19 cellular contexts compared by ENCODE assay signal in genomic region chr6:34597605-34598353, GRCh38. TPM values are rescaled to one million over a fixed set of nuclear protein-coding genes. Genes with fewer than 3 reads are reported as not detected.
DNase-seq lines count a peak whose midpoint lies in the region; ATAC-seq, FAIRE-seq and TF ChIP-seq lines count a peak whose summit lies in the region.
"Had no signal": no experiment of that assay in that cellular context is flagged by ENCODE, and none has a peak within 500 bp of the region (broad histone marks: within the 10 kb centered on the region; RNA-seq: fewer than 3 reads in every experiment).

No MANE protein-coding gene starts in this region.

- H3K27ac Mint-ChIP-seq in CD4-positive, CD25-positive, alpha-beta regulatory T cell: peak overlapping the region; percentile 3 to 85 (median 70)
- peak overlapping the region; percentile 35 to 78 for H3K27ac Mint-ChIP-seq in effector memory CD8-positive, alpha-beta T cell
- H3K27ac Mint-ChIP-seq: neural progenitor cell had no signal

- H3K36me3 Mint-ChIP-seq in CD4-positive, CD25-positive, alpha-beta regulatory T cell: peaks cover 8% of the 10 kb centered on the region
- no peaks in the 10 kb centered on the region for H3K36me3 Mint-ChIP-seq in effector memory CD8-positive, alpha-beta T cell (ENCODE audit: insufficient read depth)
- H3K36me3 Mint-ChIP-seq: neural progenitor cell had no signal

- H3K27me3 ChIP-seq in CD4-positive, CD25-positive, alpha-beta regulatory T cell (ENCODE audit: control insufficient read depth, insufficient read depth, low read length): no peaks in the 10 kb centered on the region
- H3K27me3 ChIP-seq: BE2C, neural progenitor cell, uterus had no signal

- FAIRE-seq in GM12891 (lab: Jason Lieb, UNC) (no peak), H54 (lab: Jason Lieb, UNC) (no peak)

- H3K36me3 ChIP-seq in CD4-positive, CD25-positive, alpha-beta regulatory T cell (ENCODE audit: control insufficient read depth, insufficient read depth, low read length): peaks cover 38% of the 10 kb centered on the region
- H3K36me3 ChIP-seq: BE2C, neural progenitor cell, uterus had no signal

- intact Hi-C loops in sciatic nerve (cut with DNase I): no loop called here

- DNase-seq in CD4-positive, CD25-positive, alpha-beta regulatory T cell: no peak
- DNase-seq in NCI-H69 (lab: John Stamatoyannopoulos, UW) (peak; percentile 46), sciatic nerve (ENCODE audit: low spot score) (no peak), erythroblast (lab: John Stamatoyannopoulos, UW) (no peak), GM12891 (ENCODE audit: insufficient read length, low spot score) (no peak), H54 (ENCODE audit: insufficient read length, low spot score) (no peak), HPDE6-E6E7 (ENCODE audit: extremely low spot score) (no peak)
- no peak for DNase-seq in effector memory CD8-positive, alpha-beta T cell
- DNase-seq: activated CD4-positive, alpha-beta T cell treated with anti-CD3 and anti-CD28 coated beads, Interleukin-2, amount 10 ng/mL, durations not matched to agents 24 days and 14 days; BE2C; DMS79 treated with DMSO at 0.1 percent for 48 hours; lower lobe of right lung; NCI-H2171; RPMI8226; stimulated activated CD4-positive, alpha-beta T cell treated with anti-CD3 and anti-CD28 coated beads, Interleukin-2, amount 100 ng/mL, for 48 hours; stimulated activated CD8-positive, alpha-beta memory T cell treated with anti-CD3 and anti-CD28 coated beads, Interleukin-4, amount 100 ng/mL, for 48 hours; uterus had no signal

- peaks cover 4% of the 10 kb centered on the region for H3K4me1 ChIP-seq in CD4-positive, CD25-positive, alpha-beta regulatory T cell (ENCODE audit: control insufficient read depth, insufficient read depth, low read length, poor library complexity, severe bottlenecking)
- H3K4me1 ChIP-seq: BE2C had no signal

- H3K9me3 ChIP-seq in CD4-positive, CD25-positive, alpha-beta regulatory T cell (ENCODE audit: control insufficient read depth in 2 of 2, low read length in 2 of 2): no peaks in the 10 kb centered on the region
- H3K9me3 ChIP-seq: BE2C, lower lobe of right lung, uterus had no signal

- H3K27ac ChIP-seq in CD4-positive, CD25-positive, alpha-beta regulatory T cell (ENCODE audit: insufficient read depth, low read length, poor library complexity, severe bottlenecking): no peak overlapping the region
- H3K27ac ChIP-seq: lower lobe of right lung, neural progenitor cell, uterus had no signal

- H3K27me3 Mint-ChIP-seq in CD4-positive, CD25-positive, alpha-beta regulatory T cell: no peaks in the 10 kb centered on the region
- H3K27me3 Mint-ChIP-seq in effector memory CD8-positive, alpha-beta T cell: no peaks in the 10 kb centered on the region
- H3K27me3 Mint-ChIP-seq: activated CD4-positive, alpha-beta T cell treated with anti-CD3 and anti-CD28 coated beads, Interleukin-2, amount 10 ng/mL, durations not matched to agents 24 days and 14 days had no signal

- no peak for ATAC-seq in CD4-positive, CD25-positive, alpha-beta regulatory T cell (ENCODE audit: low read depth in 2 of 2)
- ATAC-seq in effector memory CD8-positive, alpha-beta T cell (replicated peaks): no peak
- ATAC-seq in sciatic nerve: peak; percentile 33

- TF ChIP-seq POLR2A in erythroblast (IDR thresholded peaks at IDR 0.05; ENCODE audit: low read length) (no peak), GM12891 (IDR thresholded peaks at IDR 0.05; ENCODE audit: low read depth, low read length) (no peak), H54 (IDR thresholded peaks at IDR 0.05; ENCODE audit: low read depth, low read length) (no peak)

- H3K9me3 Mint-ChIP-seq in CD4-positive, CD25-positive, alpha-beta regulatory T cell: no peaks in the 10 kb centered on the region
- H3K9me3 Mint-ChIP-seq in effector memory CD8-positive, alpha-beta T cell: no peaks in the 10 kb centered on the region
- H3K9me3 Mint-ChIP-seq: activated CD4-positive, alpha-beta T cell treated with anti-CD3 and anti-CD28 coated beads, Interleukin-2, amount 10 ng/mL, durations not matched to agents 24 days and 14 days; neural progenitor cell had no signal

- peaks cover 32 to 70% (median 49%) of the 10 kb centered on the region in 4 donors for H3K4me1 Mint-ChIP-seq in CD4-positive, CD25-positive, alpha-beta regulatory T cell
- peaks cover 29 to 49% of the 10 kb centered on the region in 2 donors for H3K4me1 Mint-ChIP-seq in effector memory CD8-positive, alpha-beta T cell (ENCODE audit: low read depth in 2 of 2)

- H3K4me3 ChIP-seq in CD4-positive, CD25-positive, alpha-beta regulatory T cell (ENCODE audit: low read depth, low read length): no peak overlapping the region
- H3K4me3 ChIP-seq: lower lobe of right lung, neural progenitor cell, uterus had no signal

- no peak overlapping the region for H3K4me3 Mint-ChIP-seq in CD4-positive, CD25-positive, alpha-beta regulatory T cell
- H3K4me3 Mint-ChIP-seq in effector memory CD8-positive, alpha-beta T cell: peak overlapping the region; percentile 20 to 50
- H3K4me3 Mint-ChIP-seq: activated CD4-positive, alpha-beta T cell treated with anti-CD3 and anti-CD28 coated beads, Interleukin-2, amount 10 ng/mL, durations not matched to agents 24 days and 14 days; neural progenitor cell had no signal

TF ChIP-seq in GM12891, 5 proteins besides CTCF, POLR2A, EP300 and RAD21:
- TF ChIP-seq TAF1 (IDR thresholded peaks at IDR 0.05; ENCODE audit: low read depth, low read length): no peak
- TF ChIP-seq POLR2AphosphoS5 (IDR thresholded peaks at IDR 0.05; ENCODE audit: low read depth, low read length): no peak
- no peak for TF ChIP-seq SPI1 (IDR thresholded peaks at IDR 0.05; ENCODE audit: low read depth, low read length)
- TF ChIP-seq POU2F2 (IDR thresholded peaks at IDR 0.05; ENCODE audit: low read depth, low read length): no peak
- no peak for TF ChIP-seq PAX5 (IDR thresholded peaks at IDR 0.05; ENCODE audit: insufficient read depth, low read length, severe bottlenecking)

RNA-seq across cellular contexts. Expression of gene SPDEF, which starts 41.6 kb away (rescaled TPM):
- total RNA-seq in CD4-positive, CD25-positive, alpha-beta regulatory T cell: 0.35 TPM
- not detected for polyA plus RNA-seq in CD4-positive, CD25-positive, alpha-beta regulatory T cell
- total RNA-seq in sciatic nerve: not detected
- polyA plus RNA-seq in GM12891 (2012; ENCODE audit: low read depth, missing spikeins): not detected
- total RNA-seq: activated CD4-positive, alpha-beta T cell treated with anti-CD3 and anti-CD28 coated beads, Interleukin-2, amount 10 ng/mL, durations not matched to agents 24 days and 14 days; T-helper 2 cell treated with Interferon-gamma antibody and Interleukin-4, amounts not matched to agents 100 ng/mL and 5 ng/mL, for 36 hours had no signal

Comparison
In these comparisons a context has a peak if more than half of its experiments do, and no peak if none do; other contexts are left out.
1. H3K4me3 Mint-ChIP-seq: peak in effector memory CD8-positive, alpha-beta T cell (2 of 2); none in CD4-positive, CD25-positive, alpha-beta regulatory T cell (0 of 4).